ENCODE assay signal across 22 cellular contexts in the genomic region with DNA sequence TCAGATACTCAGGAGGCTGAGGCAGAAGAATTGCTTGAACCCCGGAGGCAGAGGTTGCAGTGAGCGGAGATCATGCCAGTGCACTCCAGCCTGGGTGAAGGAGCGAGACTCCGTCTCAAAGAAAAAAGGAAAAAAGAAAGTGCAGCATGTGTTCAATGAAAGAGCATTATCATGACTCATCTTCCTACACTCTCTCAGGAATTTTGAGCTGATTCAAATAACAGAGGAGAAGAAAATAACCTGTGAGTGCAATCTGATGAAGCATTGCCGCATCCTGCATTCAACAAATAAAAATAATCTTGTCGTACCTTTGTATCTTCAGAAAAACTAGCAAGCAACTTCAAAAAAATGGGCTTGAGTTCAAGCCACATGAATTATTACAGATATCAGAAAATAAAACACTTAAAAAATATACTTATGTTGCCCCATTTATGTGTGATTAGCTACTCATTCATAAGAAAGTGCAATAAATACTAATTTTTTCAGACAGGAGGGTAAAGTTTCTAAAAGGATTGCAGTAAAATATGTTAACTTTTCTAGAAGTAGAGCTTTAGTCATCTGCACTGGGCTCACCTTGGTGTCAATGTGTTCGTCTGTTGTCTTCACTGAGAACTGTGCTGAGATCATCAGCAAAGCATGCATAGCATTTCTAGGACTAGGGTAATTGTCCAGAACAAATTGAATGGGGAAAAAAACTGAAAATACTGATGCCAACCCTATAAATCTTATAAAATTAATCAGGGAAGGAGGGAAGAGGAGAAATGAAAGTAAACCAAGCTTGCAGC.
DNase-seq lines count a peak whose midpoint lies in the region; ATAC-seq, FAIRE-seq and TF ChIP-seq lines count a peak whose summit lies in the region.
"Had no signal": no experiment of that assay in that cellular context is flagged by ENCODE, and none has a peak within 500 bp of the region (broad histone marks: within the 10 kb centered on the region; RNA-seq: fewer than 3 reads in every experiment).

No MANE protein-coding gene starts in this region.

- H3K79me2 ChIP-seq in astrocyte (ENCODE audit: insufficient read depth, low read length) (no peaks in the 10 kb centered on the region), trophoblast cell (ENCODE audit: control insufficient read depth, insufficient read depth, low read length, poor library complexity) (no peaks in the 10 kb centered on the region), Karpas-422 (ENCODE audit: low read length) (no peaks in the 10 kb centered on the region)

- no peak overlapping the region for H3K23ac ChIP-seq in trophoblast cell (ENCODE audit: low read length)

- H4K12ac ChIP-seq in trophoblast cell (ENCODE audit: low read depth, low read length) = no peak overlapping the region

- H4K20me1 ChIP-seq in astrocyte (ENCODE audit: insufficient read depth, low read length) (no peaks in the 10 kb centered on the region), Karpas-422 (ENCODE audit: insufficient read depth, low read depth, low read length) (no peaks in the 10 kb centered on the region)

- H3K9ac ChIP-seq in astrocyte (ENCODE audit: low read length) (no peak overlapping the region), trophoblast cell (ENCODE audit: low read length) (no peak overlapping the region), Karpas-422 (ENCODE audit: low read length) (no peak overlapping the region)
- H3K9ac ChIP-seq: SK-N-SH had no signal

- no peak for TF ChIP-seq CTCF in astrocyte (IDR thresholded peaks at IDR 0.05; ENCODE audit: insufficient read depth, low read depth, low read length)
- no peak for TF ChIP-seq CTCF in fibroblast of mammary gland (conservative IDR thresholded peaks at IDR 0.05; ENCODE audit: control insufficient read depth, insufficient read depth, low read depth, low read length)

- no peaks in the 10 kb centered on the region for H3K36me3 Mint-ChIP-seq in astrocyte (ENCODE audit: low read depth, unreplicated experiment)
- H3K36me3 Mint-ChIP-seq in activated naive CD8-positive, alpha-beta T cell treated with anti-CD3 and anti-CD28 coated beads, Interleukin-2, amount 50 U/mL, for 24 hours (ENCODE audit: low read depth) = no peaks in the 10 kb centered on the region

- peaks cover 14% of the 10 kb centered on the region for H3K4me1 Mint-ChIP-seq in astrocyte (ENCODE audit: low read depth, unreplicated experiment)
- H3K4me1 Mint-ChIP-seq in activated naive CD8-positive, alpha-beta T cell treated with anti-CD3 and anti-CD28 coated beads, Interleukin-2, amount 50 U/mL, for 24 hours = no peaks in the 10 kb centered on the region
- H3K4me1 Mint-ChIP-seq: CD4-positive, CD25-positive, alpha-beta regulatory T cell; GM23338 had no signal

- H2BK12ac ChIP-seq in trophoblast cell (ENCODE audit: low read length) = no peak overlapping the region

- H3K4me3 ChIP-seq in astrocyte (ENCODE audit: insufficient read depth, low read depth, low read length) (no peak overlapping the region), fibroblast of mammary gland (ENCODE audit: control insufficient read depth, low read depth, low read length) (no peak overlapping the region), trophoblast cell (ENCODE audit: low read depth, low read length) (no peak overlapping the region), small intestine (ENCODE audit: low read depth in 1 of 2, low read length in 2 of 2) (no peak overlapping the region), Karpas-422 (ENCODE audit: low read length) (no peak overlapping the region)
- H3K4me3 ChIP-seq: GM23338 had no signal

- no peak overlapping the region for H2BK5ac ChIP-seq in trophoblast cell (ENCODE audit: low read depth, low read length, poor library complexity)

- ATAC-seq in activated naive CD8-positive, alpha-beta T cell treated with anti-CD3 and anti-CD28 coated beads, Interleukin-2, amount 50 U/mL, for 24 hours = no peak
- no peak for ATAC-seq in GM21619 (IDR thresholded peaks at IDR 0.05; ENCODE audit: unreplicated experiment)
- ATAC-seq: GM23338, HCT116, Right ventricle myocardium inferior had no signal

- H3K27ac ChIP-seq in astrocyte (ENCODE audit: low read depth, low read length) (peak overlapping the region; percentile 30), trophoblast cell (ENCODE audit: low read depth, low read length) (no peak overlapping the region), small intestine (ENCODE audit: low read depth in 1 of 2, low read length in 1 of 2) (no peak overlapping the region), Karpas-422 (ENCODE audit: low read length) (no peak overlapping the region)

- no peak overlapping the region for H3K18ac ChIP-seq in trophoblast cell (ENCODE audit: low read length)

- H3K27ac Mint-ChIP-seq in astrocyte (ENCODE audit: unreplicated experiment) = peak overlapping the region; percentile 92
- H3K27ac Mint-ChIP-seq in activated naive CD8-positive, alpha-beta T cell treated with anti-CD3 and anti-CD28 coated beads, Interleukin-2, amount 50 U/mL, for 24 hours = no peak overlapping the region
- H3K27ac Mint-ChIP-seq: CD4-positive, CD25-positive, alpha-beta regulatory T cell; GM23338 had no signal

- H2AFZ ChIP-seq in astrocyte (ENCODE audit: low read depth, low read length) = no peak overlapping the region
- no peak overlapping the region for H2AFZ ChIP-seq in trophoblast cell (ENCODE audit: insufficient read depth, low read length, poor library complexity)
- H2AFZ ChIP-seq in Karpas-422 (ENCODE audit: low read length) = no peak overlapping the region
- H2AFZ ChIP-seq: GM23338 had no signal

- peaks cover 3% of the 10 kb centered on the region for H3K4me1 ChIP-seq in astrocyte (ENCODE audit: insufficient read depth, low read length)
- H3K4me1 ChIP-seq in trophoblast cell (ENCODE audit: control insufficient read depth in 1 of 2, insufficient read depth in 2 of 2, low read length in 2 of 2) = no peaks in the 10 kb centered on the region
- H3K4me1 ChIP-seq in small intestine (ENCODE audit: control insufficient read depth in 2 of 2, insufficient read depth in 1 of 2, low read depth in 1 of 2, low read length in 1 of 2) = no peaks in the 10 kb centered on the region
- H3K4me1 ChIP-seq in Karpas-422 (ENCODE audit: low read length) = no peaks in the 10 kb centered on the region

- H4K8ac ChIP-seq in trophoblast cell (ENCODE audit: low read depth, low read length) = no peak overlapping the region

- no peak overlapping the region for H3K4ac ChIP-seq in trophoblast cell (ENCODE audit: low read depth, low read length)

- H2AK5ac ChIP-seq in trophoblast cell (ENCODE audit: low read length) = no peak overlapping the region

- no peaks in the 10 kb centered on the region for H3K9me2 ChIP-seq in Karpas-422 (replicated peaks; ENCODE audit: insufficient read depth, low read length)
- H3K9me2 ChIP-seq: SK-N-SH had no signal

- H4K91ac ChIP-seq in trophoblast cell (ENCODE audit: low read depth, low read length) = no peak overlapping the region

- H3K27me3 Mint-ChIP-seq in astrocyte (ENCODE audit: low read depth, unreplicated experiment) = no peaks in the 10 kb centered on the region
- no peaks in the 10 kb centered on the region for H3K27me3 Mint-ChIP-seq in activated naive CD8-positive, alpha-beta T cell treated with anti-CD3 and anti-CD28 coated beads, Interleukin-2, amount 50 U/mL, for 24 hours
- H3K27me3 Mint-ChIP-seq: CD4-positive, CD25-positive, alpha-beta regulatory T cell had no signal

- FAIRE-seq in astrocyte (lab: Jason Lieb, UNC) (peak; percentile 82), small intestine (lab: Jason Lieb, UNC) (no peak)

- no peak overlapping the region for H3K14ac ChIP-seq in trophoblast cell (ENCODE audit: low read length)

- H3K27me3 ChIP-seq in astrocyte (ENCODE audit: insufficient read depth, low read length) (no peaks in the 10 kb centered on the region), trophoblast cell (ENCODE audit: insufficient read depth, low read length) (no peaks in the 10 kb centered on the region), small intestine (ENCODE audit: control insufficient read depth in 2 of 2, insufficient read depth in 2 of 2, low read length in 2 of 2) (no peaks in the 10 kb centered on the region), Karpas-422 (ENCODE audit: low read length) (no peaks in the 10 kb centered on the region)

- no peak overlapping the region for H3K4me3 Mint-ChIP-seq in astrocyte (ENCODE audit: unreplicated experiment)
- H3K4me3 Mint-ChIP-seq in activated naive CD8-positive, alpha-beta T cell treated with anti-CD3 and anti-CD28 coated beads, Interleukin-2, amount 50 U/mL, for 24 hours = no peak overlapping the region
- H3K4me3 Mint-ChIP-seq: CD4-positive, CD25-positive, alpha-beta regulatory T cell; GM23338 had no signal

- DNase-seq in ELR (ENCODE audit: low read depth) (peak; percentile 64), astrocyte (ENCODE audit: low read depth) (peak; percentile 78), fibroblast of mammary gland (ENCODE audit: low read depth) (peak; percentile 7), trophoblast cell (peak; percentile 3 to 47), small intestine (no peak), Karpas-422 (no peak)
- no peak for DNase-seq in activated naive CD8-positive, alpha-beta T cell treated with anti-CD3 and anti-CD28 coated beads, Interleukin-2, amount 50 U/mL, for 24 hours
- DNase-seq: ACHN; AML-193; Calu3; CD4-positive, CD25-positive, alpha-beta regulatory T cell; KBM-7; NCI-H1048; NCI-H146; NCI-H2081; NCI-H510A treated with DMSO at 0.1 percent for 48 hours; NCI-H82; SK-N-SH had no signal

- peak overlapping the region; percentile 50 for H3K4me2 ChIP-seq in astrocyte (ENCODE audit: low read length)
- no peak overlapping the region for H3K4me2 ChIP-seq in trophoblast cell (ENCODE audit: low read length)
- H3K4me2 ChIP-seq in Karpas-422 (ENCODE audit: low read depth, low read length, poor library complexity, severe bottlenecking) = no peak overlapping the region
- H3K4me2 ChIP-seq: GM23338, SK-N-SH had no signal

- H3K9me3 ChIP-seq in astrocyte (ENCODE audit: insufficient read depth, low read depth, low read length) = no peaks in the 10 kb centered on the region
- H3K9me3 ChIP-seq in trophoblast cell (ENCODE audit: insufficient read depth, low read depth, low read length) = no peaks in the 10 kb centered on the region
- no peaks in the 10 kb centered on the region for H3K9me3 ChIP-seq in small intestine (ENCODE audit: control insufficient read depth, low read depth)
- no peaks in the 10 kb centered on the region for H3K9me3 ChIP-seq in Karpas-422 (ENCODE audit: low read length)
- H3K9me3 ChIP-seq: SK-N-SH had no signal

- no CpG with 5 or more reads among the region's 7 CpGs for WGBS in trophoblast cell (ENCODE audit: extremely low coverage, insufficient coverage, insufficient read length)
- 89 to 93% (median 91%) methylated on average over 7 of the region's 7 CpGs for WGBS in small intestine, 3 donors

- H3K9me3 Mint-ChIP-seq in astrocyte (ENCODE audit: unreplicated experiment) = peaks cover 2% of the 10 kb centered on the region
- H3K9me3 Mint-ChIP-seq in activated naive CD8-positive, alpha-beta T cell treated with anti-CD3 and anti-CD28 coated beads, Interleukin-2, amount 50 U/mL, for 24 hours = peaks cover 4% of the 10 kb centered on the region

- H3K36me3 ChIP-seq in astrocyte (ENCODE audit: insufficient read depth, low read length) (no peaks in the 10 kb centered on the region), trophoblast cell (ENCODE audit: control insufficient read depth in 1 of 2, insufficient read depth in 2 of 2, low read length in 2 of 2) (peaks cover 0 to 3% of the 10 kb centered on the region in 2 experiments), small intestine (ENCODE audit: control insufficient read depth in 2 of 2, insufficient read depth in 2 of 2, low read length in 2 of 2) (no peaks in the 10 kb centered on the region), Karpas-422 (ENCODE audit: insufficient read depth, low read length) (no peaks in the 10 kb centered on the region)

- no peak overlapping the region for H2BK120ac ChIP-seq in trophoblast cell (ENCODE audit: insufficient read depth, low read length, poor library complexity)

- H3K79me1 ChIP-seq in trophoblast cell (ENCODE audit: low read length) = no peaks in the 10 kb centered on the region

Comparison
In these comparisons a context has a peak if more than half of its experiments do, and no peak if none do; other contexts are left out.
1. DNase-seq: peak in ELR (single experiment), astrocyte (single experiment), fibroblast of mammary gland (single experiment) and trophoblast cell (2 of 2); none in small intestine (single experiment), Karpas-422 (single experiment) and activated naive CD8-positive, alpha-beta T cell treated with anti-CD3 and anti-CD28 coated beads, Interleukin-2, amount 50 U/mL, for 24 hours (single experiment).